ENCODE assay signal across 10 cellular contexts in genomic region chr1:222583079-222583478, GRCh38. TPM values are rescaled to one million over a fixed set of nuclear protein-coding genes. Genes with fewer than 3 reads are reported as not detected.
DNase-seq lines count a peak whose midpoint lies in the region; ATAC-seq lines count a peak whose summit lies in the region.
"Had no signal": no experiment of that assay in that cellular context is flagged by ENCODE, and none has a peak within 500 bp of the region (broad histone marks: within the 10 kb centered on the region; RNA-seq: fewer than 3 reads in every experiment).

No MANE protein-coding gene starts in this region.

- peaks cover 22% of the 10 kb centered on the region for H3K4me1 Mint-ChIP-seq in activated CD4-positive, alpha-beta memory T cell treated with anti-CD3 and anti-CD28 coated beads, Interleukin-2, amount 10 ng/mL, durations not matched to agents 7 days and 5 days

- ATAC-seq in GM18861 (IDR thresholded peaks at IDR 0.05; ENCODE audit: unreplicated experiment) (peak; percentile 91), GM21825 (IDR thresholded peaks at IDR 0.05; ENCODE audit: unreplicated experiment) (peak; percentile 89), HG03521 (IDR thresholded peaks at IDR 0.05; ENCODE audit: unreplicated experiment) (peak; percentile 85)
- ATAC-seq: K562 had no signal

- DNase-seq in globus pallidus (ENCODE audit: low spot score) (peak; percentile 18), C1 segment of cervical spinal cord (lab: John Stamatoyannopoulos, UW) (no peak), NCI-H1092 (lab: John Stamatoyannopoulos, UW) (no peak)
- no peak for DNase-seq in activated CD4-positive, alpha-beta memory T cell treated with anti-CD3 and anti-CD28 coated beads, Interleukin-2, amount 10 ng/mL, durations not matched to agents 7 days and 5 days
- no peak for DNase-seq in activated CD4-positive, CD25-positive, alpha-beta regulatory T cell treated with anti-CD3 and anti-CD28 coated beads, Interleukin-2, amount 50 U/mL, for 72 hours
- DNase-seq: EL had no signal

- no peak overlapping the region for H3K27ac Mint-ChIP-seq in activated CD4-positive, alpha-beta memory T cell treated with anti-CD3 and anti-CD28 coated beads, Interleukin-2, amount 10 ng/mL, durations not matched to agents 7 days and 5 days

- H3K4me3 Mint-ChIP-seq in activated CD4-positive, alpha-beta memory T cell treated with anti-CD3 and anti-CD28 coated beads, Interleukin-2, amount 10 ng/mL, durations not matched to agents 7 days and 5 days, result no peak overlapping the region

- CTCF ChIA-PET in activated CD4-positive, alpha-beta memory T cell treated with anti-CD3 and anti-CD28 coated beads, Interleukin-2, amount 10 ng/mL, durations not matched to agents 7 days and 5 days (lab: Charles Lee), result no interaction called here

- no peaks in the 10 kb centered on the region for H3K9me3 Mint-ChIP-seq in activated CD4-positive, alpha-beta memory T cell treated with anti-CD3 and anti-CD28 coated beads, Interleukin-2, amount 10 ng/mL, durations not matched to agents 7 days and 5 days

- peaks cover 39% of the 10 kb centered on the region for H3K36me3 Mint-ChIP-seq in activated CD4-positive, alpha-beta memory T cell treated with anti-CD3 and anti-CD28 coated beads, Interleukin-2, amount 10 ng/mL, durations not matched to agents 7 days and 5 days (ENCODE audit: low read depth)

- no peaks in the 10 kb centered on the region for H3K27me3 Mint-ChIP-seq in activated CD4-positive, alpha-beta memory T cell treated with anti-CD3 and anti-CD28 coated beads, Interleukin-2, amount 10 ng/mL, durations not matched to agents 7 days and 5 days

- POLR2A ChIA-PET in activated CD4-positive, alpha-beta memory T cell treated with anti-CD3 and anti-CD28 coated beads, Interleukin-2, amount 10 ng/mL, durations not matched to agents 7 days and 5 days (lab: Charles Lee), result no interaction called here

RNA-seq across cellular contexts. Expression of gene TAF1A, which starts 6.7 kb away (rescaled TPM):
- total RNA-seq in activated CD4-positive, alpha-beta memory T cell treated with anti-CD3 and anti-CD28 coated beads, Interleukin-2, amount 10 ng/mL, durations not matched to agents 7 days and 5 days, result 10 to 100 TPM in 1 of 2 experiments, 1 to 10 TPM in 1; 9.1 to 10.0 TPM

RNA-seq across cellular contexts. Expression of gene MIA3, which starts 34.8 kb away (rescaled TPM):
- total RNA-seq in activated CD4-positive, alpha-beta memory T cell treated with anti-CD3 and anti-CD28 coated beads, Interleukin-2, amount 10 ng/mL, durations not matched to agents 7 days and 5 days, result 10 to 100 TPM; 48.3 to 48.7 TPM

RNA-seq across cellular contexts. Expression of gene HHIPL2, which starts 35.2 kb away (rescaled TPM):
- total RNA-seq in activated CD4-positive, alpha-beta memory T cell treated with anti-CD3 and anti-CD28 coated beads, Interleukin-2, amount 10 ng/mL, durations not matched to agents 7 days and 5 days, result under 1 TPM in 1 of 2 experiments, not detected in 1; 0.10 TPM
